1 cellular context compared by ENCODE assay signal in the genomic region with DNA sequence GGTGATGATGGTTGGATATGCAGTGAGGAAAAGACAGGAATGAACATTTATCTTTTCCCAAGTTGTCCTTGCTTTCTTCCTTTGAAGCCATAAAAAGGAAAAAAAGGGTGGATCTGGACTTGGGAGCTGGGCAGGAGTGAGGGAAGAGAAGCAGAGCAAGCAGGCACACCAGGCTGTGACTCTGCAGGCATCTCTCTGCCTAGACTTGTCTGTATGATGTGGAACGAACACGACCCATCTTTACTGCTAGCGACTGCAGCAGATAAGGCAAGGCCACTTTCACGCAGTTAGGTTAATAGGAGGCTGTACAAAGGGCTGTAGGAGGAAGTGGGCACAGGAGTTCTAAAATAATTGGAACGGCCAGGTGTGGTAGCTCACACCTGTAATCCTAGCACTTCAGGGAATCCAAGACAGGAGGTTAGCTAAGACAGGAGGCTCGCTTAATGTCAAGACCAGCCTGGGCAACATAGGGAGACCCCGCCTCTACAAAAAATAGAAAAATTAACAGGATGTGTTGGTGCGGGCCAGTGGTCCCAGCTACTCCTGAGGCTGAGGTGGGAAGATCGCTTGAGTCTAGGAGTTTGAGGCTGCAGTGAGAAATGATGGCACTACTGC.
TF ChIP-seq lines count a peak whose summit lies in the region.

No MANE protein-coding gene starts in this region.

TF ChIP-seq in GM12878, 131 proteins besides CTCF, POLR2A, EP300 and RAD21 (continued from another document):
- TF ChIP-seq MYC (IDR thresholded peaks at IDR 0.05; ENCODE audit: insufficient read depth, insufficient read length, insufficient replicate concordance, low read length, severe bottlenecking), result no peak
- no peak for TF ChIP-seq LARP7 (IDR thresholded peaks at IDR 0.05)
- TF ChIP-seq, protein P1, sequence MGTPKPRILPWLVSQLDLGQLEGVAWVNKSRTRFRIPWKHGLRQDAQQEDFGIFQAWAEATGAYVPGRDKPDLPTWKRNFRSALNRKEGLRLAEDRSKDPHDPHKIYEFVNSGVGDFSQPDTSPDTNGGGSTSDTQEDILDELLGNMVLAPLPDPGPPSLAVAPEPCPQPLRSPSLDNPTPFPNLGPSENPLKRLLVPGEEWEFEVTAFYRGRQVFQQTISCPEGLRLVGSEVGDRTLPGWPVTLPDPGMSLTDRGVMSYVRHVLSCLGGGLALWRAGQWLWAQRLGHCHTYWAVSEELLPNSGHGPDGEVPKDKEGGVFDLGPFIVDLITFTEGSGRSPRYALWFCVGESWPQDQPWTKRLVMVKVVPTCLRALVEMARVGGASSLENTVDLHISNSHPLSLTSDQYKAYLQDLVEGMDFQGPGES (IDR thresholded peaks at IDR 0.05), result no peak
- TF ChIP-seq, protein P2, sequence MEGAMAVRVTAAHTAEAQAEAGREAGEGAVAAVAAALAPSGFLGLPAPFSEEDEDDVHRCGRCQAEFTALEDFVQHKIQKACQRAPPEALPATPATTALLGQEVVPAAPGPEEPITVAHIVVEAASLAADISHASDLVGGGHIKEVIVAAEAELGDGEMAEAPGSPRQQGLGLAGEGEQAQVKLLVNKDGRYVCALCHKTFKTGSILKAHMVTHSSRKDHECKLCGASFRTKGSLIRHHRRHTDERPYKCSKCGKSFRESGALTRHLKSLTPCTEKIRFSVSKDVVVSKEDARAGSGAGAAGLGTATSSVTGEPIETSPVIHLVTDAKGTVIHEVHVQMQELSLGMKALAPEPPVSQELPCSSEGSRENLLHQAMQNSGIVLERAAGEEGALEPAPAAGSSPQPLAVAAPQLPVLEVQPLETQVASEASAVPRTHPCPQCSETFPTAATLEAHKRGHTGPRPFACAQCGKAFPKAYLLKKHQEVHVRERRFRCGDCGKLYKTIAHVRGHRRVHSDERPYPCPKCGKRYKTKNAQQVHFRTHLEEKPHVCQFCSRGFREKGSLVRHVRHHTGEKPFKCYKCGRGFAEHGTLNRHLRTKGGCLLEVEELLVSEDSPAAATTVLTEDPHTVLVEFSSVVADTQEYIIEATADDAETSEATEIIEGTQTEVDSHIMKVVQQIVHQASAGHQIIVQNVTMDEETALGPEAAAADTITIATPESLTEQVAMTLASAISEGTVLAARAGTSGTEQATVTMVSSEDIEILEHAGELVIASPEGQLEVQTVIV (IDR thresholded peaks at IDR 0.05; ENCODE audit: borderline replicate concordance, partially characterized antibody), result no peak
- TF ChIP-seq TCF3 (IDR thresholded peaks at IDR 0.05; ENCODE audit: borderline replicate concordance, insufficient read depth, low read depth, low read length), result no peak
- no peak for TF ChIP-seq STAT1 (conservative IDR thresholded peaks at IDR 0.05)
- no peak for TF ChIP-seq BHLHE40 (IDR thresholded peaks at IDR 0.05; ENCODE audit: borderline replicate concordance in 1 of 2, low read depth in 2 of 2, low read length in 1 of 2)
- TF ChIP-seq GABPA (IDR thresholded peaks at IDR 0.05; ENCODE audit: low read depth), result no peak
- no peak for TF ChIP-seq ZNF207 (IDR thresholded peaks at IDR 0.05; ENCODE audit: borderline replicate concordance)
